Comparison of ENCODE assay signal across 28 cellular contexts in genomic region chr14:96237641-96238040, GRCh38. TPM values are rescaled to one million over a fixed set of nuclear protein-coding genes. Genes with fewer than 3 reads are reported as not detected.
"Had no signal": no experiment of that assay in that cellular context is flagged by ENCODE, and none has a peak within 500 bp of the region (broad histone marks: within the 10 kb centered on the region; RNA-seq: fewer than 3 reads in every experiment).

No MANE protein-coding gene starts in this region.

- ATAC-seq: left colon; left lung; lower lobe of right lung; naive thymus-derived CD8-positive, alpha-beta T cell; right cardiac atrium; sciatic nerve; stimulated activated naive B cell treated with anti-CD40 and anti-IgM and Interleukin-4, amounts not matched to agents 10 μg/mL and 1 μg/mL and 100 μg/mL, for 72 hours; stimulated activated naive CD8-positive, alpha-beta T cell treated with anti-CD3 and anti-CD28 coated beads, Interleukin-15, Interleukin-2, amounts not matched to agents 100 U/mL and 50 U/mL, for 24 hours had no signal

- H3K36me3 ChIP-seq: left lung, lower lobe of right lung, ovary, prostate gland, transverse colon, upper lobe of left lung had no signal

- H3K4me3 ChIP-seq: left lung, lower lobe of right lung, ovary, prostate gland, skin epidermis, stomach, testis, thyroid gland, transverse colon, upper lobe of left lung had no signal

- H3K27ac ChIP-seq: left lung, lower lobe of right lung, ovary, prostate gland, skin epidermis, stomach, testis, thyroid gland, upper lobe of left lung had no signal

- H3K27me3 ChIP-seq: left lung, ovary, testis, thyroid gland, transverse colon, upper lobe of left lung had no signal

- H3K4me1 ChIP-seq: left lung, lower lobe of right lung, prostate gland, testis, thyroid gland had no signal

- H3K9me3 ChIP-seq: left lung, lower lobe of right lung, ovary, prostate gland, stomach, testis, thyroid gland, transverse colon, upper lobe of left lung had no signal

- DNase-seq: hypothalamus; immature natural killer cell; kidney; left colon; left lung; lower lobe of right lung; mammary epithelial cell; mesenchymal stem cell; naive thymus-derived CD8-positive, alpha-beta T cell; ovary; retina; right cardiac atrium; stimulated activated CD4-positive, alpha-beta T cell treated with anti-CD3 and anti-CD28 coated beads, Interleukin-12 subunit alpha, Interleukin-12 subunit beta, amount 100 ng/mL, for 4 hours; stimulated activated CD4-positive, alpha-beta T cell treated with anti-CD3 and anti-CD28 coated beads, Interleukin-15, amount 100 ng/mL, for 24 hours; stimulated activated CD4-positive, alpha-beta T cell treated with anti-CD3 and anti-CD28 coated beads, Interleukin-2, amount 100 ng/mL, for 24 hours; stimulated activated CD4-positive, alpha-beta T cell treated with anti-CD3 and anti-CD28 coated beads, Interleukin-4, amount 100 ng/mL, for 1 hour; stimulated activated naive B cell treated with anti-CD40 and anti-IgM and Interleukin-4, amounts not matched to agents 10 μg/mL and 1 μg/mL and 100 μg/mL, for 72 hours; stimulated activated naive CD8-positive, alpha-beta T cell treated with anti-CD3 and anti-CD28 coated beads, Interleukin-15, Interleukin-2, amounts not matched to agents 100 U/mL and 50 U/mL, for 24 hours; stomach; testis; thyroid gland; transverse colon; upper lobe of left lung had no signal

RNA-seq across cellular contexts. Expression of gene BDKRB1, which starts 18.4 kb away (rescaled TPM):
- total RNA-seq: liver; lower lobe of right lung; naive thymus-derived CD8-positive, alpha-beta T cell; right cardiac atrium had no signal
- polyA plus RNA-seq: immature natural killer cell; liver; naive thymus-derived CD8-positive, alpha-beta T cell; neural cell had no signal

RNA-seq across cellular contexts. Expression of gene BDKRB2, which starts 33.0 kb away (rescaled TPM):
- total RNA-seq: naive thymus-derived CD8-positive, alpha-beta T cell had no signal
- polyA plus RNA-seq: immature natural killer cell; naive thymus-derived CD8-positive, alpha-beta T cell; neural cell had no signal
